Comparison of ENCODE assay signal across 9 cellular contexts in the genomic region with DNA sequence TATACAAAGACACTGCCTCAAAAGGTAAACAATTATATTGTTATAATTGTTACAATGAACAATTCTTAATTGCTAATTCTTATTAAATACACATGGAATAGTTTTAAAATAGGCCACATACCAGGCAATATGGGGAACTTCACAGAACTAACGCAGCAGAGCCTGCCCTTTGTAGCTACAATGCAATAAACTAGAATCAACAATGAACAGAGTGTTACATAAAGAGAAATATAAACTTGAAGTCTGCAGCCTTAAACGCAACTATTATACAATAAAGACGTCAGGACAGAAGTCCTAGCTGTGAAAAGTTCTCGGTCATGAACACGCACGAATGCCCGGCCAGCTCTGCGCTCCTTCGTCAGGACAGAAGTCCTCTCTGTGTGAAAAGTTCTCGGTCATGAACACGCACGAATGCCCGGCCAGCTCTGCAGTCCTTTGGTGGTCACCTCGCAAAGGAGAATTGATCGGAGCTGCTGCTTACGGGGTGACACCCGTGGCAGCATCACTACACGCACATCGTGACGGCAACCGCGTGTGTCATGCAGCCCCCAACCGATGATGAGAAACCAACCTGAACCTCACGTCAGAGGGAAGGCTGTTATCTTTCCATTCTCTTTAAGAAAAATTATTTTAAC. TPM values are rescaled to one million over a fixed set of nuclear protein-coding genes. Genes with fewer than 3 reads are reported as not detected.
"Had no signal": no experiment of that assay in that cellular context is flagged by ENCODE, and none has a peak within 500 bp of the region (broad histone marks: within the 10 kb centered on the region; RNA-seq: fewer than 3 reads in every experiment).

No MANE protein-coding gene starts in this region.

RNA-seq across cellular contexts. Expression of a gene that starts 23.0 kb away (rescaled TPM):
- total RNA-seq: LHCN-M2, MCF 10A, NCI-H460, OCI-LY7, PC-9, Right ventricle myocardium superior, RPMI7951, SJSA1 had no signal
- polyA plus RNA-seq: SK-N-SH had no signal

RNA-seq across cellular contexts. Expression of a gene that starts 43.0 kb away (rescaled TPM):
- total RNA-seq: LHCN-M2, MCF 10A, NCI-H460, OCI-LY7, RPMI7951, SJSA1 had no signal
- polyA plus RNA-seq: SK-N-SH had no signal
